9 cellular contexts compared by ENCODE assay signal in genomic region chr3:33660035-33660434, GRCh38. TPM values are rescaled to one million over a fixed set of nuclear protein-coding genes. Genes with fewer than 3 reads are reported as not detected.
DNase-seq lines count a peak whose midpoint lies in the region; ATAC-seq and TF ChIP-seq lines count a peak whose summit lies in the region.
"Had no signal": no experiment of that assay in that cellular context is flagged by ENCODE, and none has a peak within 500 bp of the region (broad histone marks: within the 10 kb centered on the region; RNA-seq: fewer than 3 reads in every experiment).

No MANE protein-coding gene starts in this region.

- intact Hi-C loops in cardiac septum (cut with DNase I), result no loop called here
- intact Hi-C loops in vagina (cut with DNase I), result no loop called here

- peak overlapping the region; percentile 85 to 94 (median 93) for H3K27ac Mint-ChIP-seq in nephron
- H3K27ac Mint-ChIP-seq: activated T-cell treated with anti-CD3 and anti-CD28 coated beads, Interleukin-2, amount 50 U/mL, for 72 hours had no signal

- no peaks in the 10 kb centered on the region for H3K9me3 ChIP-seq in right atrium auricular region
- H3K9me3 ChIP-seq in endocrine pancreas (ENCODE audit: control insufficient read depth, low read length), result no peaks in the 10 kb centered on the region
- no peaks in the 10 kb centered on the region for H3K9me3 ChIP-seq in vagina

- ATAC-seq in HG03025 (IDR thresholded peaks at IDR 0.05; ENCODE audit: low FRiP score, unreplicated experiment), result no peak

- H3K9me3 Mint-ChIP-seq in nephron, result no peaks in the 10 kb centered on the region
- H3K9me3 Mint-ChIP-seq: activated T-cell treated with anti-CD3 and anti-CD28 coated beads, Interleukin-2, amount 50 U/mL, for 72 hours had no signal

- H3K36me3 Mint-ChIP-seq in nephron (ENCODE audit: low read depth), result no peaks in the 10 kb centered on the region

- TF ChIP-seq POLR2A in vagina (IDR thresholded peaks at IDR 0.05), result no peak

- peak overlapping the region in 1 of 2 donors; percentile 53 for H3K4me3 ChIP-seq in right atrium auricular region
- H3K4me3 ChIP-seq in endocrine pancreas (ENCODE audit: control insufficient read depth, insufficient read depth, low read length), result peak overlapping the region; percentile 94
- peak overlapping the region; percentile 42 to 44 for H3K4me3 ChIP-seq in vagina

- TF ChIP-seq CTCF in right atrium auricular region (IDR thresholded peaks at IDR 0.05), result no peak
- no peak for TF ChIP-seq CTCF in nephron (IDR thresholded peaks at IDR 0.05; ENCODE audit: unreplicated experiment in 3 of 3)
- TF ChIP-seq CTCF in vagina (IDR thresholded peaks at IDR 0.05), result no peak

- H3K9ac ChIP-seq in endocrine pancreas (ENCODE audit: control insufficient read depth, insufficient read depth, low read length), result no peak overlapping the region

- no peak for DNase-seq in right atrium auricular region (ENCODE audit: low spot score)
- DNase-seq in cardiac septum (ENCODE audit: low spot score), result no peak
- DNase-seq in vagina (ENCODE audit: extremely low spot score in 2 of 2), result no peak
- DNase-seq in G401 (ENCODE audit: low spot score), result no peak
- DNase-seq in DMS153 (lab: John Stamatoyannopoulos, UW), result no peak

- peak overlapping the region; percentile 75 to 86 for H3K27ac ChIP-seq in right atrium auricular region
- H3K27ac ChIP-seq in vagina, result peak overlapping the region; percentile 79

- no peaks in the 10 kb centered on the region for H3K27me3 ChIP-seq in right atrium auricular region
- H3K27me3 ChIP-seq in endocrine pancreas (ENCODE audit: control insufficient read depth, insufficient read depth, low read length), result no peaks in the 10 kb centered on the region
- no peaks in the 10 kb centered on the region for H3K27me3 ChIP-seq in vagina

- H3K4me1 Mint-ChIP-seq in nephron, result peaks cover 37% of the 10 kb centered on the region

- in situ Hi-C loops in G401 (cut with HindIII; ENCODE audit: low sequenced_read_pairs), result no loop called here

- H3K36me3 ChIP-seq in right atrium auricular region (no peaks in the 10 kb centered on the region), endocrine pancreas (ENCODE audit: control insufficient read depth, insufficient read depth, low read length) (no peaks in the 10 kb centered on the region), vagina (no peaks in the 10 kb centered on the region)

- H3K27me3 Mint-ChIP-seq in nephron (ENCODE audit: low read depth), result no peaks in the 10 kb centered on the region

- H3K4me1 ChIP-seq in right atrium auricular region (peaks cover 2 to 28% of the 10 kb centered on the region in 2 donors), endocrine pancreas (ENCODE audit: control insufficient read depth, insufficient read depth, low read length) (peaks cover 20% of the 10 kb centered on the region), vagina (peaks cover 43% of the 10 kb centered on the region)

- peak overlapping the region; percentile 82 to 92 (median 91) for H3K4me3 Mint-ChIP-seq in nephron

RNA-seq across cellular contexts. Expression of gene CLASP2, which starts 58.0 kb away (rescaled TPM):
- total RNA-seq in right atrium auricular region (10 to 100 TPM; 32.3 to 71.8 TPM), cardiac septum (70.1 TPM), vagina (69.5 TPM)
- 28.4 and 65.5 TPM in 2 replicates for total RNA-seq in G401 (2014; rRNA removed; shearing (Covaris generic))
